ENCODE assay signal across 9 cellular contexts in the genomic region with DNA sequence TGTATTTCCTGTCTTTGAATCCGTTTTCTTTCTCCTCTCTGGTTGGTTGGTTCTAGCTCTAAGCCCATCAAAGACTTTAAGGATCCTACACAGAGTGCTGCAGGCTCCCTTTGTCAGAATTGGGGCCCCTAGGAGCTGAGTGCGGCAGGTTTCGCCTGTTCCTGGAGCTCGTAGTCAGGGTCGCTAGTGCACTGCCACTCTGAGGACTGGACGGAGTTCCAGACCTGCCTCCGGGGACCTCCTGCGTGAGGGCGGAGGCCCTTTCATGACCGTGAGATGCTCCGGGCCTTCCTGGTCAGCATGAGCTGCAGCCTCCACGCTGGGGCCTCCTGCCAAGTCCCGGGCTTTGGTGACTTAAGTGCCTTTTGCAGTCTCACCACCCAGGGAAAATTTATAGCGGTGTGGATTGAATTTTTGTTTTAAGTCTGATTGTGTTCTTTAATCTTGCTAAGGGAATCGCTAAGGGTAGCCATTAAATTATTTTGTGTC. TPM values are rescaled to one million over a fixed set of nuclear protein-coding genes. Genes with fewer than 3 reads are reported as not detected.
DNase-seq lines count a peak whose midpoint lies in the region; ATAC-seq and TF ChIP-seq lines count a peak whose summit lies in the region.
"Had no signal": no experiment of that assay in that cellular context is flagged by ENCODE, and none has a peak within 500 bp of the region (broad histone marks: within the 10 kb centered on the region; RNA-seq: fewer than 3 reads in every experiment).

No MANE protein-coding gene starts in this region.

- no peaks in the 10 kb centered on the region for H3K27me3 ChIP-seq in aorta (ENCODE audit: control insufficient read depth in 1 of 2, insufficient read depth in 2 of 2, low read length in 1 of 2)

- no peaks in the 10 kb centered on the region for H3K36me3 ChIP-seq in aorta (ENCODE audit: control insufficient read depth in 1 of 2, insufficient read depth in 2 of 2, low read length in 1 of 2)

- no peak for TF ChIP-seq CTCF in endothelial cell (IDR thresholded peaks at IDR 0.05; ENCODE audit: unreplicated experiment)

- no peaks in the 10 kb centered on the region for H3K4me1 ChIP-seq in aorta (ENCODE audit: control insufficient read depth in 1 of 2, insufficient read depth in 2 of 2, low read length in 2 of 2)

- H3K4me3 Mint-ChIP-seq in activated naive CD4-positive, alpha-beta T cell treated with anti-CD3 and anti-CD28 coated beads, Interleukin-2, amount 50 U/mL, for 24 hours = peak overlapping the region; percentile 89
- H3K4me3 Mint-ChIP-seq in endothelial cell (ENCODE audit: unreplicated experiment) (peak overlapping the region; percentile 38), naive B cell (peak overlapping the region in 7 of 8 donors; percentile 39 to 87 (median 80))

- H3K4me3 ChIP-seq in aorta (ENCODE audit: low read length in 2 of 2) = peak overlapping the region in 1 of 2 donors; percentile 29

- DNase-seq in activated naive CD4-positive, alpha-beta T cell treated with Interleukin-2 at 50 U/mL for 16 hours = no peak
- DNase-seq in endothelial cell (ENCODE audit: low spot score) (no peak), naive B cell (no peak), aorta (no peak), GM19240 (ENCODE audit: insufficient read length, low spot score) (no peak), ACHN (no peak)
- DNase-seq: COR-L47 had no signal

- in situ Hi-C loops in ACHN (cut with HindIII; ENCODE audit: low pct_ligation_motif_present, low pct_unique_long_range_greater_than_20kb, low sequenced_read_pairs) = no loop called here

- H3K4me1 Mint-ChIP-seq in activated naive CD4-positive, alpha-beta T cell treated with anti-CD3 and anti-CD28 coated beads, Interleukin-2, amount 50 U/mL, for 24 hours = peaks cover 21% of the 10 kb centered on the region
- peaks cover 19% of the 10 kb centered on the region for H3K4me1 Mint-ChIP-seq in endothelial cell (ENCODE audit: unreplicated experiment)
- H3K4me1 Mint-ChIP-seq in naive B cell = peaks cover 10 to 13% (median 12%) of the 10 kb centered on the region in 3 donors

- no peaks in the 10 kb centered on the region for H3K36me3 Mint-ChIP-seq in activated naive CD4-positive, alpha-beta T cell treated with anti-CD3 and anti-CD28 coated beads, Interleukin-2, amount 50 U/mL, for 24 hours
- H3K36me3 Mint-ChIP-seq in endothelial cell (ENCODE audit: low read depth, unreplicated experiment) = no peaks in the 10 kb centered on the region
- no peaks in the 10 kb centered on the region for H3K36me3 Mint-ChIP-seq in naive B cell

- H3K27ac Mint-ChIP-seq in activated naive CD4-positive, alpha-beta T cell treated with anti-CD3 and anti-CD28 coated beads, Interleukin-2, amount 50 U/mL, for 24 hours = no peak overlapping the region
- H3K27ac Mint-ChIP-seq in endothelial cell (ENCODE audit: unreplicated experiment) (no peak overlapping the region), naive B cell (no peak overlapping the region)

- no peaks in the 10 kb centered on the region for H3K27me3 Mint-ChIP-seq in activated naive CD4-positive, alpha-beta T cell treated with anti-CD3 and anti-CD28 coated beads, Interleukin-2, amount 50 U/mL, for 24 hours
- peaks cover 1% of the 10 kb centered on the region for H3K27me3 Mint-ChIP-seq in endothelial cell (ENCODE audit: unreplicated experiment)
- H3K27me3 Mint-ChIP-seq in naive B cell = peaks cover 52 to 92% (median 87%) of the 10 kb centered on the region in 3 donors

- intact Hi-C loops in aorta (cut with DNase I) = no loop called here

- H3K27ac ChIP-seq in aorta (ENCODE audit: low read depth in 1 of 2, low read length in 2 of 2) = no peak overlapping the region

- WGBS in aorta, 2 donors = 51 to 65% methylated on average over 15 of the region's 15 CpGs

- no peaks in the 10 kb centered on the region for H3K9me3 Mint-ChIP-seq in activated naive CD4-positive, alpha-beta T cell treated with anti-CD3 and anti-CD28 coated beads, Interleukin-2, amount 50 U/mL, for 24 hours
- H3K9me3 Mint-ChIP-seq in endothelial cell (ENCODE audit: unreplicated experiment) (no peaks in the 10 kb centered on the region), naive B cell (peaks cover 0 to 2% (median 0%) of the 10 kb centered on the region in 7 donors)

- ATAC-seq in naive B cell (ENCODE audit: low read depth in 2 of 2) (peak; percentile 14 to 16), aorta (ENCODE audit: low FRiP score) (peak; percentile 16), HG02610 (IDR thresholded peaks at IDR 0.05; ENCODE audit: unreplicated experiment) (no peak)

- no peaks in the 10 kb centered on the region for H3K9me3 ChIP-seq in aorta (ENCODE audit: control insufficient read depth, low read length)

RNA-seq across cellular contexts. Expression of a gene that starts 33.7 kb away (rescaled TPM):
- total RNA-seq in endothelial cell (ENCODE audit: unreplicated experiment) = 0.41 TPM
- under 1 TPM in 2 of 6 donors, not detected in 4; 0.22 to 0.45 TPM for polyA plus RNA-seq in naive B cell (ENCODE audit: low read depth in 6 of 6)
- total RNA-seq in aorta = not detected
- 1 to 10 TPM in 1 of 2 donors, not detected in 1; 2.0 TPM for polyA plus RNA-seq in aorta

Comparison
In these comparisons a context has a peak if more than half of its experiments do, and no peak if none do; other contexts are left out.
1. H3K4me3 Mint-ChIP-seq: peak in every context shown above with its lines; median percentile 89 in activated naive CD4-positive, alpha-beta T cell treated with anti-CD3 and anti-CD28 coated beads, Interleukin-2, amount 50 U/mL, for 24 hours; 80 in naive B cell; 38 in endothelial cell.